1 cellular context compared by ENCODE assay signal in genomic region chr2:231198291-231199173, GRCh38.
TF ChIP-seq lines count a peak whose summit lies in the region.

ARMC9 (plus strand) TSS chr2:231198631; CDS start chr2:231206239, 7,608 bp downstream.

TF ChIP-seq in IMR-90, 13 proteins besides CTCF, POLR2A, EP300 and RAD21 (continued from another document):
- peak; percentile 99 for TF ChIP-seq USF2 (IDR thresholded peaks at IDR 0.05; ENCODE audit: low read depth, low read length)
- no peak for TF ChIP-seq BHLHE40 (IDR thresholded peaks at IDR 0.05; ENCODE audit: low read depth, low read length)
- TF ChIP-seq FOS (IDR thresholded peaks at IDR 0.05; ENCODE audit: low read depth, low read length), result peak; percentile 32; the same call in 1 of the 2 replicates
- no peak for TF ChIP-seq CHD1 (IDR thresholded peaks at IDR 0.05; ENCODE audit: low read depth, low read length)
- TF ChIP-seq NFE2L2 (IDR thresholded peaks at IDR 0.05; ENCODE audit: low read depth, low read length), result no peak
- TF ChIP-seq, protein P1, sequence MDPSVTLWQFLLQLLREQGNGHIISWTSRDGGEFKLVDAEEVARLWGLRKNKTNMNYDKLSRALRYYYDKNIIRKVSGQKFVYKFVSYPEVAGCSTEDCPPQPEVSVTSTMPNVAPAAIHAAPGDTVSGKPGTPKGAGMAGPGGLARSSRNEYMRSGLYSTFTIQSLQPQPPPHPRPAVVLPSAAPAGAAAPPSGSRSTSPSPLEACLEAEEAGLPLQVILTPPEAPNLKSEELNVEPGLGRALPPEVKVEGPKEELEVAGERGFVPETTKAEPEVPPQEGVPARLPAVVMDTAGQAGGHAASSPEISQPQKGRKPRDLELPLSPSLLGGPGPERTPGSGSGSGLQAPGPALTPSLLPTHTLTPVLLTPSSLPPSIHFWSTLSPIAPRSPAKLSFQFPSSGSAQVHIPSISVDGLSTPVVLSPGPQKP (IDR thresholded peaks at IDR 0.05; ENCODE audit: borderline replicate concordance, low read depth, low read length), result no peak
- TF ChIP-seq MXI1 (IDR thresholded peaks at IDR 0.05; ENCODE audit: borderline replicate concordance, low read depth, low read length), result peak; percentile 59; the same call in 1 of the 2 replicates
- no peak; the same call in 1 of the 2 replicates for TF ChIP-seq MAZ (IDR thresholded peaks at IDR 0.05; ENCODE audit: borderline replicate concordance, low read depth, low read length)
- TF ChIP-seq CEBPB (IDR thresholded peaks at IDR 0.05; ENCODE audit: low read depth, low read length), result no peak
- TF ChIP-seq RCOR1 (IDR thresholded peaks at IDR 0.05; ENCODE audit: insufficient replicate concordance, low read length), result no peak
- no peak for TF ChIP-seq SMC3 (IDR thresholded peaks at IDR 0.05; ENCODE audit: low read depth, low read length)
- no peak for TF ChIP-seq RFX5 (IDR thresholded peaks at IDR 0.05; ENCODE audit: low read depth, low read length)
